21 cellular contexts compared by ENCODE assay signal in genomic region chr3:12716605-12717121, GRCh38. TPM values are rescaled to one million over a fixed set of nuclear protein-coding genes. Genes with fewer than 3 reads are reported as not detected.
DNase-seq lines count a peak whose midpoint lies in the region; ATAC-seq and TF ChIP-seq lines count a peak whose summit lies in the region.
"Had no signal": no experiment of that assay in that cellular context is flagged by ENCODE, and none has a peak within 500 bp of the region (broad histone marks: within the 10 kb centered on the region; RNA-seq: fewer than 3 reads in every experiment).

No MANE protein-coding gene starts in this region.

- H3K9me3 ChIP-seq in gastroesophageal sphincter = no peaks in the 10 kb centered on the region
- H3K9me3 ChIP-seq: ascending aorta, BLaER1, Peyer's patch had no signal

- H3K27ac ChIP-seq in mesendoderm (ENCODE audit: low read depth, low read length) (no peak overlapping the region), gastroesophageal sphincter (no peak overlapping the region)
- H3K27ac ChIP-seq: ascending aorta, BLaER1, dorsolateral prefrontal cortex, Peyer's patch had no signal

- H4K8ac ChIP-seq in mesendoderm (ENCODE audit: low read depth, low read length) = no peak overlapping the region

- H3K27me3 ChIP-seq in mesendoderm (ENCODE audit: insufficient read depth, low read length, poor library complexity) (no peaks in the 10 kb centered on the region), gastroesophageal sphincter (no peaks in the 10 kb centered on the region)
- H3K27me3 ChIP-seq: ascending aorta, BLaER1, dorsolateral prefrontal cortex, Peyer's patch had no signal

- H3K9ac ChIP-seq in mesendoderm (ENCODE audit: low read length) = no peak overlapping the region
- H3K9ac ChIP-seq: BLaER1 had no signal

- H3K4me1 ChIP-seq in mesendoderm (ENCODE audit: control insufficient read depth, low read depth, low read length) (no peaks in the 10 kb centered on the region), gastroesophageal sphincter (peaks cover 0 to 10% (median 0%) of the 10 kb centered on the region in 3 donors)

- TF ChIP-seq CTCF in choroid plexus epithelial cell (conservative IDR thresholded peaks at IDR 0.05; ENCODE audit: low read depth, low read length) = no peak
- TF ChIP-seq CTCF in gastroesophageal sphincter (IDR thresholded peaks at IDR 0.05) = no peak

- no peaks in the 10 kb centered on the region for H3K79me1 ChIP-seq in mesendoderm (ENCODE audit: low read length)

- H2BK5ac ChIP-seq in mesendoderm (ENCODE audit: low read length) = no peak overlapping the region

- no peak overlapping the region for H3K4me2 ChIP-seq in mesendoderm (ENCODE audit: low read length)
- H3K4me2 ChIP-seq: BLaER1 had no signal

- no peak for TF ChIP-seq POLR2A in gastroesophageal sphincter (IDR thresholded peaks at IDR 0.05)

- H3K79me2 ChIP-seq in mesendoderm (ENCODE audit: control insufficient read depth, insufficient read depth, low read length) = no peaks in the 10 kb centered on the region

- WGBS in mesendoderm (ENCODE audit: extremely low coverage, insufficient coverage, low lambda C conversion rate) = no CpG with 5 or more reads among the region's 3 CpGs
- 43% methylated on average over 3 of the region's 3 CpGs for whole genome bisulfite sequencing in gastroesophageal sphincter (ENCODE audit: low coverage in 1 of 2), 2 donors

- no peaks in the 10 kb centered on the region for H3K36me3 ChIP-seq in mesendoderm (ENCODE audit: control insufficient read depth, insufficient read depth, low read length)
- H3K36me3 ChIP-seq in gastroesophageal sphincter = no peaks in the 10 kb centered on the region
- H3K36me3 ChIP-seq: ascending aorta, BLaER1, Peyer's patch had no signal

- ATAC-seq in gastroesophageal sphincter = no peak
- ATAC-seq: naive thymus-derived CD8-positive, alpha-beta T cell; WTC11 had no signal

- H3K56ac ChIP-seq in mesendoderm (ENCODE audit: low read length) = no peak overlapping the region

- no peak overlapping the region for H3K4me3 ChIP-seq in choroid plexus epithelial cell (ENCODE audit: low read depth, low read length)
- H3K4me3 ChIP-seq in mesendoderm (ENCODE audit: low read length) = no peak overlapping the region
- no peak overlapping the region for H3K4me3 ChIP-seq in gastroesophageal sphincter
- H3K4me3 ChIP-seq: ascending aorta, BLaER1, dorsolateral prefrontal cortex, Peyer's patch had no signal

- peak overlapping the region; percentile 61 for H3K4ac ChIP-seq in mesendoderm (ENCODE audit: low read depth, low read length)

- DNase-seq in EH (ENCODE audit: low read depth) (peak; percentile 40), NCI-H226 (peak; percentile 24), choroid plexus epithelial cell (ENCODE audit: low read depth) (peak; percentile 71), mesendoderm (no peak), NCI-H187 (lab: John Stamatoyannopoulos, UW) (no peak), GM19238 (ENCODE audit: insufficient read length, low spot score) (no peak), NCI-H748 treated with DMSO at 0.1 percent for 48 hours (lab: John Stamatoyannopoulos, UW) (no peak)
- DNase-seq: activated effector memory CD4-positive, alpha-beta T cell treated with Interleukin-2 at 50 U/mL for 16 hours; DMS79; dorsolateral prefrontal cortex; naive thymus-derived CD8-positive, alpha-beta T cell; NCI-H1930; NCI-H524; Peyer's patch had no signal

- no peak overlapping the region for H2BK15ac ChIP-seq in mesendoderm (replicated peaks; ENCODE audit: low read depth)

- H3K18ac ChIP-seq in mesendoderm (ENCODE audit: low read length) = no peak overlapping the region

- no peak overlapping the region for H4K5ac ChIP-seq in mesendoderm (ENCODE audit: low read length)

- no peak overlapping the region for H2BK120ac ChIP-seq in mesendoderm (ENCODE audit: low read depth, low read length)

- no peak overlapping the region for H2AK5ac ChIP-seq in mesendoderm (ENCODE audit: low read length)

- no peak overlapping the region for H3K23ac ChIP-seq in mesendoderm (ENCODE audit: low read length)

- TF ChIP-seq EP300 in gastroesophageal sphincter (IDR thresholded peaks at IDR 0.05) = no peak

RNA-seq across cellular contexts. Expression of gene TMEM40, which starts 42.4 kb away (rescaled TPM):
- 0.49 TPM for polyA plus RNA-seq in mesendoderm (2013, experiment 1 of 2)
- 0.71 TPM for polyA plus RNA-seq in mesendoderm (2013, experiment 2 of 2)
- 1 to 10 TPM in 1 of 4 donors, not detected in 3; 3.0 TPM for total RNA-seq in gastroesophageal sphincter
- total RNA-seq: activated CD8-positive, alpha-beta memory T cell treated with anti-CD3 and anti-CD28 coated beads for 36 hours; ascending aorta; naive thymus-derived CD8-positive, alpha-beta T cell; Peyer's patch; pulmonary artery endothelial cell; subcutaneous adipose tissue had no signal
- polyA plus RNA-seq: naive thymus-derived CD8-positive, alpha-beta T cell had no signal

RNA-seq across cellular contexts. Expression of gene RAF1, which starts 52.7 kb away (rescaled TPM):
- polyA plus RNA-seq in mesendoderm (2013, experiment 1 of 2) = 75.7 TPM
- 74.9 TPM for polyA plus RNA-seq in mesendoderm (2013, experiment 2 of 2)
- 100 to 1,000 TPM; 115 to 146 (median 130) TPM for total RNA-seq in gastroesophageal sphincter

Comparison
In these comparisons a context has a peak if more than half of its experiments do, and no peak if none do; other contexts are left out.
1. DNase-seq: peak in EH (single experiment), NCI-H226 (single experiment) and choroid plexus epithelial cell (single experiment); none in mesendoderm (single experiment), NCI-H187 (0 of 2), GM19238 (single experiment) and NCI-H748 treated with DMSO at 0.1 percent for 48 hours (single experiment).